ENCODE assay signal across 8 cellular contexts in genomic region chr4:44679060-44679459, GRCh38. TPM values are rescaled to one million over a fixed set of nuclear protein-coding genes. Genes with fewer than 3 reads are reported as not detected.
A peak's percentile ranks its signal among the peaks of the same experiment; 100 is the strongest.
DNase-seq lines count a peak whose midpoint lies in the region; ATAC-seq and TF ChIP-seq lines count a peak whose summit lies in the region.

No MANE protein-coding gene starts in this region.

- H3K36me3 ChIP-seq in liver (ENCODE audit: control insufficient read depth in 4 of 4, insufficient read depth in 3 of 4, low read depth in 1 of 4, low read length in 3 of 4) (peaks cover 0 to 9% (median 2%) of the 10 kb centered on the region in 4 donors), urinary bladder (ENCODE audit: insufficient read depth) (no peaks in the 10 kb centered on the region)

- H3K9me3 ChIP-seq in liver (ENCODE audit: control insufficient read depth in 4 of 4, low read length in 3 of 4): no peaks in the 10 kb centered on the region

- peak; percentile 1 for DNase-seq in EL
- no peak for DNase-seq in activated T-helper 2 cell treated with anti-CD3 and anti-CD28 coated beads, Interferon-gamma antibody, Interleukin-2, Interleukin-4, amounts not matched to agents 10 μg/mL and 5 μg/mL and 100 μg/mL, durations not matched to agents 14 hours and 24 hours and 36 hours (ENCODE audit: low spot score)
- DNase-seq in amygdala (lab: John Stamatoyannopoulos, UW): no peak

- H3K27me3 ChIP-seq in liver (ENCODE audit: control insufficient read depth in 4 of 4, insufficient read depth in 4 of 4, low read length in 3 of 4): no peaks in the 10 kb centered on the region

- peak overlapping the region in 1 of 2 donors; percentile 78 for H3K27ac ChIP-seq in liver (ENCODE audit: low read depth in 1 of 2, low read length in 2 of 2)
- no peak overlapping the region for H3K27ac ChIP-seq in urinary bladder (ENCODE audit: low read depth)

- peak overlapping the region; percentile 97 for H3K27ac Mint-ChIP-seq in activated T-helper 2 cell treated with anti-CD3 and anti-CD28 coated beads, Interferon-gamma antibody, Interleukin-2, Interleukin-4, amounts not matched to agents 10 μg/mL and 5 μg/mL and 100 μg/mL, durations not matched to agents 14 hours and 24 hours and 36 hours

- no peaks in the 10 kb centered on the region for H3K9me3 Mint-ChIP-seq in activated T-helper 2 cell treated with anti-CD3 and anti-CD28 coated beads, Interferon-gamma antibody, Interleukin-2, Interleukin-4, amounts not matched to agents 10 μg/mL and 5 μg/mL and 100 μg/mL, durations not matched to agents 14 hours and 24 hours and 36 hours

- H3K4me3 Mint-ChIP-seq in activated T-helper 2 cell treated with anti-CD3 and anti-CD28 coated beads, Interferon-gamma antibody, Interleukin-2, Interleukin-4, amounts not matched to agents 10 μg/mL and 5 μg/mL and 100 μg/mL, durations not matched to agents 14 hours and 24 hours and 36 hours (ENCODE audit: low read depth): peak overlapping the region; percentile 94

- TF ChIP-seq RAD21 in liver (IDR thresholded peaks at IDR 0.05): no peak

- peak overlapping the region; percentile 74 to 96 for H3K9ac ChIP-seq in liver (ENCODE audit: low read depth in 1 of 2, low read length in 2 of 2)

- H3K36me3 Mint-ChIP-seq in activated T-helper 2 cell treated with anti-CD3 and anti-CD28 coated beads, Interferon-gamma antibody, Interleukin-2, Interleukin-4, amounts not matched to agents 10 μg/mL and 5 μg/mL and 100 μg/mL, durations not matched to agents 14 hours and 24 hours and 36 hours (ENCODE audit: low read depth): peaks cover 24% of the 10 kb centered on the region

- H3K4me3 ChIP-seq in liver (ENCODE audit: low read depth in 1 of 3, low read length in 3 of 3): peak overlapping the region; percentile 76 to 90 (median 81)
- peak overlapping the region; percentile 95 for H3K4me3 ChIP-seq in urinary bladder (ENCODE audit: low read depth, low read length)

- H3K4me1 ChIP-seq in liver (ENCODE audit: control insufficient read depth in 4 of 4, insufficient read depth in 4 of 4, low read length in 3 of 4): peaks cover 4 to 26% (median 14%) of the 10 kb centered on the region in 4 donors
- no peaks in the 10 kb centered on the region for H3K4me1 ChIP-seq in urinary bladder (ENCODE audit: insufficient read depth)

- TF ChIP-seq CTCF in liver (IDR thresholded peaks at IDR 0.05; ENCODE audit: low read depth, low read length, missing input control): no peak

- ATAC-seq in HG02610 (IDR thresholded peaks at IDR 0.05; ENCODE audit: unreplicated experiment) (peak; percentile 22), GM19023 (IDR thresholded peaks at IDR 0.05; ENCODE audit: unreplicated experiment) (no peak), GM19397 (IDR thresholded peaks at IDR 0.05; ENCODE audit: unreplicated experiment) (no peak)

- H3K27me3 Mint-ChIP-seq in activated T-helper 2 cell treated with anti-CD3 and anti-CD28 coated beads, Interferon-gamma antibody, Interleukin-2, Interleukin-4, amounts not matched to agents 10 μg/mL and 5 μg/mL and 100 μg/mL, durations not matched to agents 14 hours and 24 hours and 36 hours (ENCODE audit: low read depth): peaks cover 2% of the 10 kb centered on the region

- H3K4me1 Mint-ChIP-seq in activated T-helper 2 cell treated with anti-CD3 and anti-CD28 coated beads, Interferon-gamma antibody, Interleukin-2, Interleukin-4, amounts not matched to agents 10 μg/mL and 5 μg/mL and 100 μg/mL, durations not matched to agents 14 hours and 24 hours and 36 hours (ENCODE audit: low read depth): peaks cover 31% of the 10 kb centered on the region

- intact Hi-C loops in activated T-helper 2 cell treated with anti-CD3 and anti-CD28 coated beads, Interferon-gamma antibody, Interleukin-2, Interleukin-4, amounts not matched to agents 10 μg/mL and 5 μg/mL and 100 μg/mL, durations not matched to agents 14 hours and 24 hours and 36 hours (cut with micrococcal nuclease): loop anchor here (2.0 kb wide), 1 partner anchor 16 kb away; no protein-coding TSS in a partner anchor

- WGBS in liver: 2% methylated on average over 3 of the region's 3 CpGs
- WGBS in urinary bladder: 2% methylated on average over 3 of the region's 3 CpGs

TF ChIP-seq in liver, 16 proteins besides CTCF, POLR2A, EP300 and RAD21:
- TF ChIP-seq HNF4G (IDR thresholded peaks at IDR 0.05) (no peak), FOXA1 (IDR thresholded peaks at IDR 0.05) (no peak), TAF1 (conservative IDR thresholded peaks at IDR 0.05) (no peak), ATF3 (IDR thresholded peaks at IDR 0.05) (no peak), RXRA (IDR thresholded peaks at IDR 0.05) (no peak), JUND (IDR thresholded peaks at IDR 0.05) (no peak), HNF4A (conservative IDR thresholded peaks at IDR 0.05) (no peak), GABPA (IDR thresholded peaks at IDR 0.05 in 1 of 2, conservative IDR thresholded peaks at IDR 0.05 in 1 of 2) (no peak), EGR1 (IDR thresholded peaks at IDR 0.05; ENCODE audit: low read depth in 2 of 2) (no peak), MAX (IDR thresholded peaks at IDR 0.05) (no peak), FOXA2 (IDR thresholded peaks at IDR 0.05) (no peak), REST (IDR thresholded peaks at IDR 0.05) (no peak), ZBTB33 (IDR thresholded peaks at IDR 0.05) (no peak), YY1 (IDR thresholded peaks at IDR 0.05) (no peak), NR2F2 (IDR thresholded peaks at IDR 0.05) (no peak), SP1 (IDR thresholded peaks at IDR 0.05) (no peak)

RNA-seq across cellular contexts. Expression of gene GUF1, which starts 0.8 kb away (rescaled TPM):
- total RNA-seq in activated T-helper 2 cell treated with anti-CD3 and anti-CD28 coated beads, Interferon-gamma antibody, Interleukin-2, Interleukin-4, amounts not matched to agents 10 μg/mL and 5 μg/mL and 100 μg/mL, durations not matched to agents 14 hours and 24 hours and 36 hours: 30.7 and 33.2 TPM in 2 replicates
- 10 to 100 TPM; 11.7 to 13.0 TPM for total RNA-seq in liver
- 1 to 10 TPM; 6.4 to 9.3 TPM for polyA plus RNA-seq in liver
- total RNA-seq in urinary bladder: 30.8 TPM
- polyA plus RNA-seq in urinary bladder: 10.3 TPM

RNA-seq across cellular contexts. Expression of gene YIPF7, which starts 27.6 kb away (rescaled TPM):
- total RNA-seq in activated T-helper 2 cell treated with anti-CD3 and anti-CD28 coated beads, Interferon-gamma antibody, Interleukin-2, Interleukin-4, amounts not matched to agents 10 μg/mL and 5 μg/mL and 100 μg/mL, durations not matched to agents 14 hours and 24 hours and 36 hours: not detected in 2 replicates
- total RNA-seq in liver (not detected), urinary bladder (not detected)
- polyA plus RNA-seq in liver (not detected), urinary bladder (0.09 TPM)

RNA-seq across cellular contexts. Expression of gene GNPDA2, which starts 47.3 kb away (rescaled TPM):
- total RNA-seq in activated T-helper 2 cell treated with anti-CD3 and anti-CD28 coated beads, Interferon-gamma antibody, Interleukin-2, Interleukin-4, amounts not matched to agents 10 μg/mL and 5 μg/mL and 100 μg/mL, durations not matched to agents 14 hours and 24 hours and 36 hours: 13.3 and 16.6 TPM in 2 replicates
- total RNA-seq in liver (1 to 10 TPM; 3.5 to 5.3 TPM), urinary bladder (48.8 TPM)
- polyA plus RNA-seq in liver (1 to 10 TPM; 1.5 to 3.8 TPM), urinary bladder (22.7 TPM)
